Comparison of ENCODE assay signal across 8 cellular contexts in the genomic region with DNA sequence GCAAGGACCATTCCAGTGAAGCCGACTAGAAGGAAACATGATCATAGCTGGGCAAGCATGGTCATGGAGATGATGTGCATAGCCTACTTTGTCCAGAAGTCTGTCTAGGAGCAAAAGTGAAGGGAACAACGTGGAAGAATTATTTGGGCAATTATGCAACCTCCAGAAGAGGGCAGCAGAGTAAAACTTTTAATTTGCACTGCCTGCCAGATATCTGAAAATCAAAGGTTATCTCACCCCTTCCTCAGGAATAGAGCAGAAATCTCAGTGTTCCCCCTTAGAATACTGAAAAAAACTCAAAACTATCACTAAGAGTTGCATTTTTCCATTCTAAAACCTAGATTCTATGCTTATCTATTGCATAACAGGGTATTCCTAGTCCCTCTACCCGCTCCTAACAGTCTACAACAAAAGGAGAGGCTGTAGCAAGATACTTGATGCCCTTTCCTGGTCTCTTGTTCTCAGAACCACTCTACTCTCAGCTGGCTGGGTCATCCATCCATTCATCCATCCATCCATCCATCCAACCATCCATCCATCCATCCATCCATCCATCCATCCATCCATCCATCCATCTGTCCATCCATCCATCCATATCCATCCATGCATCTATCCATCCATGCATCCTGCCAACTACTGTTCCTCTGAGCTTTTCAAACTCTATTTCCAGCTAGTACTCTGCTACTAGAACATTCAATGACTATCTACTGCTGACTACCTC. TPM values are rescaled to one million over a fixed set of nuclear protein-coding genes. Genes with fewer than 3 reads are reported as not detected.
A peak's percentile ranks its signal among the peaks of the same experiment; 100 is the strongest.
DNase-seq lines count a peak whose midpoint lies in the region; ATAC-seq and TF ChIP-seq lines count a peak whose summit lies in the region.

No MANE protein-coding gene starts in this region.

- DNase-seq in A673 (ENCODE audit: low spot score) (peak; percentile 63), DMS 273 treated with DMSO at 0.1 percent for 48 hours (lab: John Stamatoyannopoulos, UW) (peak; percentile 14), LoVo (ENCODE audit: low spot score) (peak; percentile 67), T-helper 1 cell (peak in 3 of 5 donors; percentile 20 to 37 (median 24)), epithelial cell of proximal tubule (ENCODE audit: low read depth) (no peak), naive B cell (peak; percentile 46)

- POLR2A ChIA-PET in A673 (lab: Charles Lee; ENCODE audit: low non-redundant PET) = no interaction called here

- no peaks in the 10 kb centered on the region for H3K36me3 ChIP-seq in A673 (ENCODE audit: insufficient read depth, low read length, poor library complexity, severe bottlenecking)

- H3K4me3 Mint-ChIP-seq in naive B cell = no peak overlapping the region

- ATAC-seq in naive B cell (ENCODE audit: low read depth in 2 of 2) (peak; percentile 42 to 58), HG03280 (IDR thresholded peaks at IDR 0.05; ENCODE audit: unreplicated experiment) (no peak), GM21737 (IDR thresholded peaks at IDR 0.05; ENCODE audit: unreplicated experiment) (no peak)

- H3K27ac ChIP-seq in A673 (ENCODE audit: low read depth, low read length, poor library complexity, severe bottlenecking) = no peak overlapping the region

- intact Hi-C loops in A673 (cut with micrococcal nuclease; ENCODE audit: unreplicated experiment) = loop anchor here (2.0 to 10.0 kb wide), 5 partner anchors 181 to 626 kb away; no protein-coding TSS in a partner anchor

- H3K27ac Mint-ChIP-seq in naive B cell = no peak overlapping the region

- no TSS peak for BruUV-seq in A673 (replicated peaks; lab: Mats Ljungman, UMichigan)

- H3K4me1 ChIP-seq in A673 (ENCODE audit: insufficient read depth, low read length, poor library complexity, severe bottlenecking) = no peaks in the 10 kb centered on the region

- H3K36me3 Mint-ChIP-seq in naive B cell = peaks cover 0 to 5% of the 10 kb centered on the region in 2 donors

- no peak overlapping the region for H3K4me3 ChIP-seq in A673 (ENCODE audit: low read depth, low read length, poor library complexity, severe bottlenecking)
- no peak overlapping the region for H3K4me3 ChIP-seq in epithelial cell of proximal tubule (ENCODE audit: low read depth, low read length)

- CTCF ChIA-PET in A673 (lab: Charles Lee) = interaction anchor here (1.5 kb wide), 1 partner anchor 237 kb away, joined by 8 read pairs; no protein-coding TSS in a partner anchor

- H3K9me3 Mint-ChIP-seq in naive B cell = peaks cover 0 to 2% (median 0%) of the 10 kb centered on the region in 7 donors

- TF ChIP-seq CTCF in A673 (conservative IDR thresholded peaks at IDR 0.05; ENCODE audit: low read depth, low read length) (peak; percentile 72), epithelial cell of proximal tubule (conservative IDR thresholded peaks at IDR 0.05; ENCODE audit: low read depth, low read length) (peak; percentile 70)

- no peaks in the 10 kb centered on the region for H3K9me3 ChIP-seq in A673 (ENCODE audit: low read depth, low read length, poor library complexity, severe bottlenecking)

- H3K4me1 Mint-ChIP-seq in naive B cell = peaks cover 0 to 6% (median 3%) of the 10 kb centered on the region in 3 donors

- no peaks in the 10 kb centered on the region for H3K27me3 ChIP-seq in A673 (replicated peaks; ENCODE audit: insufficient read depth, low read depth, low read length, poor library complexity)

- peaks cover 0 to 5% (median 4%) of the 10 kb centered on the region in 3 donors for H3K27me3 Mint-ChIP-seq in naive B cell

RNA-seq across cellular contexts. Expression of gene SETD9, which starts 8.4 kb away (rescaled TPM):
- 10.0 and 11.9 TPM in 2 replicates for total RNA-seq in A673 (2021)
- total RNA-seq in epithelial cell of proximal tubule = 8.8 and 36.4 TPM in 2 replicates
- polyA plus RNA-seq in naive B cell (ENCODE audit: low read depth in 6 of 6) = 10 to 100 TPM in 1 of 6 donors, 1 to 10 TPM in 5; 1.6 to 10.2 (median 7.3) TPM

RNA-seq across cellular contexts. Expression of gene MIER3, which starts 50.9 kb away (rescaled TPM):
- total RNA-seq in A673 (2021) (26.2 and 32.5 TPM in 2 replicates), epithelial cell of proximal tubule (18.7 and 26.5 TPM in 2 replicates)
- 10 to 100 TPM in 3 of 6 donors, 1 to 10 TPM in 3; 8.1 to 14.2 (median 9.8) TPM for polyA plus RNA-seq in naive B cell (ENCODE audit: low read depth in 6 of 6)

Comparison
In these comparisons a context has a peak if more than half of its experiments do, and no peak if none do; other contexts are left out.
1. ATAC-seq: peak in naive B cell (2 of 2); none in HG03280 (single experiment) and GM21737 (single experiment).